ENCODE assay signal across 21 cellular contexts in the genomic region with DNA sequence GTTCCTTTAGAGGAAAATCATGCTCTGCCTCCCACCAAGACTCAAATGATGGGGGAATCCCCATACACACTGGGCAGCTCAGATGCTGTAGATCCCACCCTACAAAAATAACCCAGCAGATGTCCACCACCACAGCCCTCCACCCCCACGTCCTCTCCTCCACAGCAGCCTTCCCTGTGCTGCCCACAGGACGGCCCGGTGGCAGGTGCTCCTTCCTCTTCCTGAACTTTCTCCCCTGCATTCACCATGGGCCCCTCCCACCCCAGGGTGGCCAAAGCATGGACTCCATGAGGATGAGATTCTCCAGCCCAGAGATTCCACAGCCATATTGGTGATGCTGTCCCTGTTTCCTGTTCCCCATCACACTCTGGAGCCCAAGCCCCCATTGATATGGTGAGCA.
DNase-seq lines count a peak whose midpoint lies in the region; TF ChIP-seq lines count a peak whose summit lies in the region.
"Had no signal": no experiment of that assay in that cellular context is flagged by ENCODE, and none has a peak within 500 bp of the region (broad histone marks: within the 10 kb centered on the region; RNA-seq: fewer than 3 reads in every experiment).

No MANE protein-coding gene starts in this region.

- DNase-seq in mesenteric fat pad (ENCODE audit: low spot score) (peak; percentile 55), progenitor cell of endocrine pancreas (ENCODE audit: low spot score, unreplicated experiment) (no peak), cerebellar cortex (ENCODE audit: low spot score) (no peak), NCI-H226 (no peak)
- DNase-seq in T-helper 2 cell treated with Interferon-gamma antibody and Interleukin-4, amounts not matched to agents 5 μg/mL and 100 μg/mL, for 36 hours (ENCODE audit: low spot score), result no peak
- DNase-seq: 8988T; ACHN; BE2C; C1 segment of cervical spinal cord; CD4-positive, alpha-beta memory T cell; CD4-positive, CD25-positive, alpha-beta regulatory T cell; CD8-positive, alpha-beta memory T cell; COR-L47; DMS 273 treated with DMSO at 0.1 percent for 48 hours; DMS153; DMS53; DMS79; DND-41; EL; GDM1 had no signal

- TF ChIP-seq CTCF in progenitor cell of endocrine pancreas (IDR thresholded peaks at IDR 0.05; ENCODE audit: unreplicated experiment), result no peak

- peak overlapping the region; percentile 4 for H3K27ac Mint-ChIP-seq in progenitor cell of endocrine pancreas
- H3K27ac Mint-ChIP-seq in T-helper 2 cell treated with Interferon-gamma antibody and Interleukin-4, amounts not matched to agents 5 μg/mL and 100 μg/mL, for 36 hours, result no peak overlapping the region
- H3K27ac Mint-ChIP-seq: CD4-positive, alpha-beta memory T cell; CD4-positive, CD25-positive, alpha-beta regulatory T cell; CD8-positive, alpha-beta memory T cell had no signal

- peaks cover 10% of the 10 kb centered on the region for H3K4me1 Mint-ChIP-seq in progenitor cell of endocrine pancreas (ENCODE audit: low read depth)
- H3K4me1 Mint-ChIP-seq in T-helper 2 cell treated with Interferon-gamma antibody and Interleukin-4, amounts not matched to agents 5 μg/mL and 100 μg/mL, for 36 hours (ENCODE audit: low read depth), result no peaks in the 10 kb centered on the region
- H3K4me1 Mint-ChIP-seq: CD14-positive monocyte; CD4-positive, alpha-beta memory T cell; CD4-positive, CD25-positive, alpha-beta regulatory T cell; CD8-positive, alpha-beta memory T cell had no signal

- H3K27me3 Mint-ChIP-seq in progenitor cell of endocrine pancreas, result peaks cover 24% of the 10 kb centered on the region
- H3K27me3 Mint-ChIP-seq in T-helper 2 cell treated with Interferon-gamma antibody and Interleukin-4, amounts not matched to agents 5 μg/mL and 100 μg/mL, for 36 hours (ENCODE audit: low read depth), result peaks cover 9% of the 10 kb centered on the region
- H3K27me3 Mint-ChIP-seq: CD4-positive, alpha-beta memory T cell had no signal

- H3K9me3 Mint-ChIP-seq in progenitor cell of endocrine pancreas (ENCODE audit: low read depth), result peaks cover 3% of the 10 kb centered on the region
- no peaks in the 10 kb centered on the region for H3K9me3 Mint-ChIP-seq in T-helper 2 cell treated with Interferon-gamma antibody and Interleukin-4, amounts not matched to agents 5 μg/mL and 100 μg/mL, for 36 hours
- H3K9me3 Mint-ChIP-seq: CD8-positive, alpha-beta memory T cell had no signal

- no peaks in the 10 kb centered on the region for H3K36me3 Mint-ChIP-seq in progenitor cell of endocrine pancreas (ENCODE audit: insufficient read depth)
- no peaks in the 10 kb centered on the region for H3K36me3 Mint-ChIP-seq in T-helper 2 cell treated with Interferon-gamma antibody and Interleukin-4, amounts not matched to agents 5 μg/mL and 100 μg/mL, for 36 hours (ENCODE audit: low read depth)
- H3K36me3 Mint-ChIP-seq: CD14-positive monocyte; CD4-positive, alpha-beta memory T cell; CD4-positive, CD25-positive, alpha-beta regulatory T cell; CD8-positive, alpha-beta memory T cell had no signal

- no peak overlapping the region for H3K4me3 Mint-ChIP-seq in progenitor cell of endocrine pancreas (ENCODE audit: low read depth)
- H3K4me3 Mint-ChIP-seq in T-helper 2 cell treated with Interferon-gamma antibody and Interleukin-4, amounts not matched to agents 5 μg/mL and 100 μg/mL, for 36 hours, result no peak overlapping the region
- H3K4me3 Mint-ChIP-seq: CD14-positive monocyte; CD4-positive, alpha-beta memory T cell; CD4-positive, CD25-positive, alpha-beta regulatory T cell; CD8-positive, alpha-beta memory T cell had no signal
